21 cellular contexts compared by ENCODE assay signal in genomic region chr21:14071902-14072734, GRCh38.
"Had no signal": no experiment of that assay in that cellular context is flagged by ENCODE, and none has a peak within 500 bp of the region (broad histone marks: within the 10 kb centered on the region; RNA-seq: fewer than 3 reads in every experiment).

No MANE protein-coding gene starts in this region.

- H3K4me2 ChIP-seq: KMS-11 had no signal

- H3K27me3 ChIP-seq: breast epithelium, MG63 had no signal

- DNase-seq: activated CD4-positive, alpha-beta memory T cell treated with anti-CD3 and anti-CD28 coated beads, Interleukin-2, amount 10 ng/mL, durations not matched to agents 7 days and 5 days; activated CD4-positive, alpha-beta T cell treated with anti-CD3 and anti-CD28 coated beads, Interleukin-2, amount 10 ng/mL, durations not matched to agents 7 days and 5 days; activated CD4-positive, CD25-positive, alpha-beta regulatory T cell treated with anti-CD3 and anti-CD28 coated beads, Interleukin-2, amount 50 U/mL, for 72 hours; activated CD8-positive, alpha-beta memory T cell treated with anti-CD3 and anti-CD28 coated beads, Interleukin-2, amount 50 U/mL, for 48 hours; activated effector memory CD4-positive, alpha-beta T cell treated with Interleukin-2 at 50 U/mL for 16 hours; activated naive CD4-positive, alpha-beta T cell; activated T-cell treated with anti-CD3 and anti-CD28 coated beads, Interleukin-2, amount 50 U/mL, for 24 hours; aorta; caudate nucleus; MG63; NCI-H1105; NCI-H1436; NCI-H1694 treated with DMSO at 0.1 percent for 48 hours; NCI-H2081; NCI-H510A treated with DMSO at 0.1 percent for 48 hours; NCI-H69; NK-92 treated with Interleukin-12 subunit alpha and Interleukin-12 subunit beta, amount 100 ng/mL, for 24 hours; PC-3; SHP77 treated with DMSO at 0.1 percent for 48 hours had no signal

- H3K9me3 ChIP-seq: MG63 had no signal

- H3K4me1 ChIP-seq: breast epithelium had no signal

- H3K4me3 ChIP-seq: breast epithelium, MG63 had no signal

- H3K9ac ChIP-seq: KMS-11 had no signal

- H3K36me3 ChIP-seq: breast epithelium had no signal

- H3K27ac ChIP-seq: breast epithelium, KMS-11 had no signal
